ENCODE assay signal across 20 cellular contexts in genomic region chr2:218075975-218076811, GRCh38. TPM values are rescaled to one million over a fixed set of nuclear protein-coding genes. Genes with fewer than 3 reads are reported as not detected.
"Had no signal": no experiment of that assay in that cellular context is flagged by ENCODE, and none has a peak within 500 bp of the region (broad histone marks: within the 10 kb centered on the region; RNA-seq: fewer than 3 reads in every experiment).

No MANE protein-coding gene starts in this region.

- H3K4me1 Mint-ChIP-seq: activated CD4-positive, alpha-beta T cell treated with anti-CD3 and anti-CD28 coated beads, Interleukin-2, amount 10 ng/mL, durations not matched to agents 7 days and 5 days; mesothelial cell of epicardium; neural crest cell had no signal

- H3K9me3 Mint-ChIP-seq: activated CD4-positive, alpha-beta T cell treated with anti-CD3 and anti-CD28 coated beads, Interleukin-2, amount 10 ng/mL, durations not matched to agents 7 days and 5 days; activated naive CD4-positive, alpha-beta T cell treated with anti-CD3 and anti-CD28 coated beads for 36 hours; activated T-helper 17 cell treated with anti-CD3 and anti-CD28 coated beads, Interleukin-2, amount 50 U/mL, for 72 hours; mesothelial cell of epicardium; neural crest cell; stimulated activated naive CD8-positive, alpha-beta T cell treated with anti-CD3 and anti-CD28 coated beads, Interleukin-15, Interleukin-2, amounts not matched to agents 100 ng/mL and 50 ng/mL, for 24 hours had no signal

- H3K4me3 Mint-ChIP-seq: activated CD4-positive, alpha-beta T cell treated with anti-CD3 and anti-CD28 coated beads, Interleukin-2, amount 10 ng/mL, durations not matched to agents 7 days and 5 days; activated naive CD4-positive, alpha-beta T cell treated with anti-CD3 and anti-CD28 coated beads for 36 hours; activated T-helper 17 cell treated with anti-CD3 and anti-CD28 coated beads, Interleukin-2, amount 50 U/mL, for 72 hours; mesothelial cell of epicardium; neural crest cell; stimulated activated naive CD8-positive, alpha-beta T cell treated with anti-CD3 and anti-CD28 coated beads, Interleukin-15, Interleukin-2, amounts not matched to agents 100 ng/mL and 50 ng/mL, for 24 hours had no signal

- H3K27ac Mint-ChIP-seq: activated CD4-positive, alpha-beta T cell treated with anti-CD3 and anti-CD28 coated beads, Interleukin-2, amount 10 ng/mL, durations not matched to agents 7 days and 5 days; activated naive CD4-positive, alpha-beta T cell treated with anti-CD3 and anti-CD28 coated beads for 36 hours; activated T-helper 17 cell treated with anti-CD3 and anti-CD28 coated beads, Interleukin-2, amount 50 U/mL, for 72 hours; mesothelial cell of epicardium; stimulated activated naive CD8-positive, alpha-beta T cell treated with anti-CD3 and anti-CD28 coated beads, Interleukin-15, Interleukin-2, amounts not matched to agents 100 ng/mL and 50 ng/mL, for 24 hours had no signal

- H3K27me3 ChIP-seq: cardiac muscle cell, ovary had no signal

- DNase-seq: activated CD4-positive, alpha-beta T cell treated with anti-CD3 and anti-CD28 coated beads, Interleukin-2, amount 10 ng/mL, durations not matched to agents 7 days and 5 days; activated CD4-positive, CD25-positive, alpha-beta regulatory T cell; activated naive CD4-positive, alpha-beta T cell treated with anti-CD3 and anti-CD28 coated beads for 36 hours; activated T-cell treated with anti-CD3 and anti-CD28 coated beads for 4 hours; heart right ventricle; kidney; ovary; stimulated activated CD4-positive, alpha-beta T cell treated with anti-CD3 and anti-CD28 coated beads, Interleukin-4, amount 100 ng/mL, for 1 hour; stimulated activated CD8-positive, alpha-beta memory T cell treated with anti-CD3 and anti-CD28 coated beads, Interleukin-4, amount 100 ng/mL, for 48 hours had no signal

- H3K27me3 Mint-ChIP-seq: activated CD4-positive, alpha-beta T cell treated with anti-CD3 and anti-CD28 coated beads, Interleukin-2, amount 10 ng/mL, durations not matched to agents 7 days and 5 days; stimulated activated naive CD8-positive, alpha-beta T cell treated with anti-CD3 and anti-CD28 coated beads, Interleukin-15, Interleukin-2, amounts not matched to agents 100 ng/mL and 50 ng/mL, for 24 hours had no signal

- H3K9me3 ChIP-seq: heart right ventricle, ovary, thoracic aorta had no signal

- H3K27ac ChIP-seq: cardiac muscle cell, heart right ventricle, ovary, thoracic aorta had no signal

- H3K4me3 ChIP-seq: cardiac muscle cell, heart right ventricle, ovary, thoracic aorta had no signal

- ATAC-seq: activated T-helper 17 cell treated with anti-CD3 and anti-CD28 coated beads, Interleukin-2, amount 50 U/mL, for 72 hours; heart right ventricle had no signal

- H3K36me3 ChIP-seq: cardiac muscle cell, heart right ventricle, ovary, thoracic aorta had no signal

RNA-seq across cellular contexts. Expression of gene RUFY4, which starts 7.1 kb away (rescaled TPM):
- total RNA-seq: activated CD8-positive, alpha-beta memory T cell treated with anti-CD3 and anti-CD28 coated beads for 36 hours; cardiac muscle cell; endothelial cell of umbilical vein; frontal cortex; mesothelial cell of epicardium; neural crest cell; urinary bladder had no signal
- polyA plus RNA-seq: cardiac muscle cell, endothelial cell of umbilical vein, heart right ventricle had no signal

RNA-seq across cellular contexts. Expression of gene CXCR2, which starts 49.6 kb away (rescaled TPM):
- total RNA-seq: activated CD8-positive, alpha-beta memory T cell treated with anti-CD3 and anti-CD28 coated beads for 36 hours; endothelial cell of umbilical vein; myocyte; neural crest cell had no signal
- polyA plus RNA-seq: endothelial cell of umbilical vein had no signal
